In genomic region chr17:4908711-4909496, GRCh38 we compare ENCODE assay signal across 9 cellular contexts. TPM values are rescaled to one million over a fixed set of nuclear protein-coding genes. Genes with fewer than 3 reads are reported as not detected.
DNase-seq lines count a peak whose midpoint lies in the region; ATAC-seq and TF ChIP-seq lines count a peak whose summit lies in the region.
"Had no signal": no experiment of that assay in that cellular context is flagged by ENCODE, and none has a peak within 500 bp of the region (broad histone marks: within the 10 kb centered on the region; RNA-seq: fewer than 3 reads in every experiment).

No MANE protein-coding gene starts in this region.

- ATAC-seq in CD4-positive, alpha-beta T cell (ENCODE audit: poor library complexity): peak; percentile 93
- ATAC-seq in left lung (peak; percentile 98), HG03460 (IDR thresholded peaks at IDR 0.05; ENCODE audit: unreplicated experiment) (no peak)

- peak; percentile 61 for TF ChIP-seq CTCF in CD4-positive, alpha-beta T cell (IDR thresholded peaks at IDR 0.05)
- TF ChIP-seq CTCF in HFFc6 (IDR thresholded peaks at IDR 0.05): peak; percentile 87
- TF ChIP-seq CTCF in left lung (IDR thresholded peaks at IDR 0.05): peak; percentile 75 to 78

- H3K36me3 Mint-ChIP-seq in CD4-positive, alpha-beta T cell (ENCODE audit: low read depth): no peaks in the 10 kb centered on the region
- H3K36me3 Mint-ChIP-seq in HFFc6 (ENCODE audit: low read depth): no peaks in the 10 kb centered on the region

- no peak overlapping the region for H3K27ac Mint-ChIP-seq in CD4-positive, alpha-beta T cell
- H3K27ac Mint-ChIP-seq in HFFc6: no peak overlapping the region
- H3K27ac Mint-ChIP-seq: T-helper 1 cell treated with Interleukin-12 subunit alpha and Interleukin-12 subunit beta and Interleukin-4 antibody, amounts not matched to agents 30 μg/mL and 1 μg/mL, for 36 hours had no signal

- H3K4me3 ChIP-seq in left lung: no peak overlapping the region

- intact Hi-C loops in CD4-positive, alpha-beta T cell (cut with DNase I, micrococcal nuclease): loop anchor here (1.0 to 2.0 kb wide), 7 partner anchors 30 to 153 kb away; partner anchors contain the start of genes CAMTA2 (in 2 of the 2) and SPAG7 (in 1 of the 2)
- intact Hi-C loops in left lung (cut with DNase I): loop anchor here in 1 of 2 donors (10.0 kb wide), 1 partner anchor 66 kb away; no protein-coding TSS in a partner anchor

- no peaks in the 10 kb centered on the region for H3K27me3 Mint-ChIP-seq in CD4-positive, alpha-beta T cell
- H3K27me3 Mint-ChIP-seq in HFFc6 (ENCODE audit: insufficient read depth): peaks cover 4% of the 10 kb centered on the region

- H3K27me3 ChIP-seq in CD4-positive, alpha-beta T cell (ENCODE audit: control insufficient read depth, insufficient read depth, low read length): no peaks in the 10 kb centered on the region
- H3K27me3 ChIP-seq in left lung: no peaks in the 10 kb centered on the region

- H3K4me1 Mint-ChIP-seq in CD4-positive, alpha-beta T cell (ENCODE audit: low read depth): no peaks in the 10 kb centered on the region
- H3K4me1 Mint-ChIP-seq in HFFc6 (ENCODE audit: low read depth): no peaks in the 10 kb centered on the region

- POLR2A ChIA-PET in CD4-positive, alpha-beta T cell (lab: Charles Lee): interaction anchor here (0.7 to 2.6 kb wide), 13 partner anchors 8 to 88 kb away, joined by 3 to 23 read pairs (median 5); partner anchors contain the start of genes C17orf107, CAMTA2, INCA1 and PFN1

- no peaks in the 10 kb centered on the region for H3K9me3 ChIP-seq in CD4-positive, alpha-beta T cell (ENCODE audit: control insufficient read depth, low read length)
- H3K9me3 ChIP-seq in left lung: no peaks in the 10 kb centered on the region

- H3K4me1 ChIP-seq in left lung: peaks cover 0 to 11% of the 10 kb centered on the region in 2 donors

- H3K9me3 Mint-ChIP-seq in CD4-positive, alpha-beta T cell: no peaks in the 10 kb centered on the region
- no peaks in the 10 kb centered on the region for H3K9me3 Mint-ChIP-seq in HFFc6
- H3K9me3 Mint-ChIP-seq: T-helper 1 cell treated with Interleukin-12 subunit alpha and Interleukin-12 subunit beta and Interleukin-4 antibody, amounts not matched to agents 30 μg/mL and 1 μg/mL, for 36 hours had no signal

- H3K4me3 Mint-ChIP-seq in CD4-positive, alpha-beta T cell: no peak overlapping the region
- no peak overlapping the region for H3K4me3 Mint-ChIP-seq in HFFc6
- H3K4me3 Mint-ChIP-seq: T-helper 1 cell treated with Interleukin-12 subunit alpha and Interleukin-12 subunit beta and Interleukin-4 antibody, amounts not matched to agents 30 μg/mL and 1 μg/mL, for 36 hours had no signal

- CTCF ChIA-PET in CD4-positive, alpha-beta T cell (lab: Charles Lee): interaction anchor here (0.6 to 2.3 kb wide), 17 partner anchors 10 to 205 kb away, joined by 3 to 21 read pairs (median 5); partner anchors contain the start of genes C17orf107, CAMTA2, INCA1 and KIF1C

- DNase-seq in CD4-positive, alpha-beta T cell: peak; percentile 61 to 78 (median 64)
- DNase-seq in HFFc6 (peak; percentile 90), NCI-H510A treated with DMSO at 0.1 percent for 48 hours (lab: John Stamatoyannopoulos, UW) (peak; percentile 71), left lung (peak; percentile 92 to 95)
- DNase-seq in activated CD4-positive, alpha-beta T cell treated with anti-CD3 and anti-CD28 coated beads for 1 hour: peak; percentile 62
- peak; percentile 37 to 39 for DNase-seq in stimulated activated CD4-positive, alpha-beta T cell treated with anti-CD3 and anti-CD28 coated beads, Interleukin-1b, Interleukin-23, amount 100 ng/mL, for 1 hour (ENCODE audit: low read depth in 2 of 2)

- H3K36me3 ChIP-seq in left lung: no peaks in the 10 kb centered on the region

- no peak overlapping the region for H3K27ac ChIP-seq in CD4-positive, alpha-beta T cell (ENCODE audit: low read depth, low read length)
- H3K27ac ChIP-seq in cingulate gyrus (ENCODE audit: low read depth, low read length) (peak overlapping the region; percentile 54), left lung (peak overlapping the region; percentile 57 to 67)

RNA-seq across cellular contexts. Expression of gene CHRNE, which starts 6.0 kb away (rescaled TPM):
- 1 to 10 TPM; 3.2 to 3.7 TPM for total RNA-seq in CD4-positive, alpha-beta T cell
- total RNA-seq in HFFc6 (2021; fragmentation: NEBNext Ultra II Directional; extraction: Animal tissue kit (Norgen Biotek cat#: 25700)): under 1 TPM in 3 of 6 experiments, not detected in 3; 0.07 to 0.15 (median 0.07) TPM
- total RNA-seq in left lung: 1 to 10 TPM; 2.9 to 4.9 TPM

RNA-seq across cellular contexts. Expression of gene C17orf107, which starts 9.6 kb away (rescaled TPM):
- total RNA-seq in CD4-positive, alpha-beta T cell: 10 to 100 TPM; 28.9 to 30.5 TPM
- total RNA-seq in HFFc6 (2021; fragmentation: NEBNext Ultra II Directional; extraction: Animal tissue kit (Norgen Biotek cat#: 25700)): 1 to 10 TPM in 4 of 6 experiments, under 1 TPM in 2; 0.95 to 1.6 (median 1.4) TPM
- 1 to 10 TPM; 2.0 to 5.3 TPM for total RNA-seq in left lung

RNA-seq across cellular contexts. Expression of gene GP1BA, which starts 23.2 kb away (rescaled TPM):
- total RNA-seq in CD4-positive, alpha-beta T cell: not detected
- not detected for total RNA-seq in HFFc6 (2021; fragmentation: NEBNext Ultra II Directional; extraction: Animal tissue kit (Norgen Biotek cat#: 25700))
- total RNA-seq in left lung: under 1 TPM; 0.31 to 0.96 TPM

RNA-seq across cellular contexts. Expression of gene SLC25A11, which starts 30.9 kb away (rescaled TPM):
- 10 to 100 TPM; 20.8 to 21.9 TPM for total RNA-seq in CD4-positive, alpha-beta T cell
- total RNA-seq in HFFc6 (2021; fragmentation: NEBNext Ultra II Directional; extraction: Animal tissue kit (Norgen Biotek cat#: 25700)): 10 to 100 TPM; 61.9 to 78.6 (median 64.4) TPM
- total RNA-seq in left lung: 10 to 100 TPM; 58.6 to 70.5 TPM

RNA-seq across cellular contexts. Expression of gene RNF167, which starts 31.2 kb away (rescaled TPM):
- total RNA-seq in CD4-positive, alpha-beta T cell: 10 to 100 TPM; 59.3 to 62.8 TPM
- 100 to 1,000 TPM in 3 of 6 experiments, 10 to 100 TPM in 3; 88.3 to 122 (median 97.6) TPM for total RNA-seq in HFFc6 (2021; fragmentation: NEBNext Ultra II Directional; extraction: Animal tissue kit (Norgen Biotek cat#: 25700))
- 100 to 1,000 TPM; 102 to 108 TPM for total RNA-seq in left lung

Comparison
In these comparisons a context has a peak if more than half of its experiments do, and no peak if none do; other contexts are left out.
1. DNase-seq: peak in every context shown above with its lines; median percentile 94 in left lung; 90 in HFFc6; 71 in NCI-H510A treated with DMSO at 0.1 percent for 48 hours; 64 in CD4-positive, alpha-beta T cell; 62 in activated CD4-positive, alpha-beta T cell treated with anti-CD3 and anti-CD28 coated beads for 1 hour; 38 in stimulated activated CD4-positive, alpha-beta T cell treated with anti-CD3 and anti-CD28 coated beads, Interleukin-1b, Interleukin-23, amount 100 ng/mL, for 1 hour.
2. RNA of gene C17orf107, which starts 9.6 kb away (total RNA-seq): 28.9 to 30.5 TPM in CD4-positive, alpha-beta T cell; 2.0 to 5.3 TPM in left lung and 0.95 to 1.6 TPM in HFFc6; every median in the first group is over 4 times any median in the second.
3. Peak in every context shown above with its lines, with median percentiles within 50 percentile points of each other: CTCF ChIP-seq.